ENCODE assay signal across 9 cellular contexts in the genomic region with DNA sequence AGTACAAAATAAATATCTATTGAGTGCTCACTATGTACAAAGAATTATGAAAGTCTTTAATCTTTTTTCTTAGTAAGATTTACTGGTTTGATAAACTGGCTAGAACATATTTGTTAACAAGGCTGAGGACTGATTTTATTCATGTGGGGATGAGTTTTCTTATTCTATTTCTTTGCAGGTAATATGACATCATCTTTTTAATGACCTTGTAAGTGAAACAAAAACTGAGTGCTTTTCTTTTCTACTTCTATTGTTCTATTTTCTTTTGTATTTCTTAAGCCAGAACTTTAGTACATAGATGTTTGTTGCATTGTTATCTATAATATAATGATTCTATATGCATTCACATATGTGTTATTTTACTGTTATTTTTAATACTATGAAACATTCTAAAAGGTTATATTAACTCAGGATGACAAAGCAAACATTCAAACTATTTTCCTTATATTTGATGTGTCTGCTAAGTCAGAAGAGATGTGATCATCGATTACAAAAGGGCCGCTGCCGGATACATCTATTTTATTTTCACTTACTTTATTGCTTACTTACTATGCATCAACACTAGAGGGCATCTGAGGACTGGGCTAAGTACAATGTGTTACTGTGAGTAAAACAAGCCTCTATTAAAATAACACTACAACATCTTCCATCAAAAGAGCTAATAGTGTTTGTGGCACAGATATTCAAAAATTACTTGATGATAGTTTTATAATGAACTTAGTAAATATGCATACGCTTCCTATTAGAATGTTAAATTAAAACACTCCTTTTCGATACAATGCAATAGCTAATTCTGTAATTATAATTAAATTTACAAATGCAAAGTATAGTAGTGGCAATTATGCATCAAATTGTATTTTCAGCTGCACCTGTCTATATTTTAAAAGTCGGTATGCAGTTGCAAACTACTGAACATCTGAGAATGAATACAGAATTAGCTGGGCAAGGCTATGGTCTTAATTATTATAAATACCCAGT.
DNase-seq lines count a peak whose midpoint lies in the region; ATAC-seq and TF ChIP-seq lines count a peak whose summit lies in the region.
"Had no signal": no experiment of that assay in that cellular context is flagged by ENCODE, and none has a peak within 500 bp of the region (broad histone marks: within the 10 kb centered on the region; RNA-seq: fewer than 3 reads in every experiment).

No MANE protein-coding gene starts in this region.

- H3K4me3 Mint-ChIP-seq in naive B cell, result no peak overlapping the region

- TF ChIP-seq CTCF in RWPE2 (IDR thresholded peaks at IDR 0.05; ENCODE audit: poor library complexity, severe bottlenecking) (peak; percentile 85), epithelial cell of esophagus (IDR thresholded peaks at IDR 0.05; ENCODE audit: insufficient read depth, low read depth, low read length, missing control alignments) (peak; percentile 78)

- no peaks in the 10 kb centered on the region for H3K36me3 ChIP-seq in RWPE2 (ENCODE audit: low read depth)
- H3K36me3 ChIP-seq: BLaER1 had no signal

- no peaks in the 10 kb centered on the region for H3K36me3 Mint-ChIP-seq in naive B cell

- DNase-seq in NCI-H2081 (lab: John Stamatoyannopoulos, UW), result peak; percentile 57 to 60
- DNase-seq in NCI-H2081 treated with DMSO at 0.1 percent for 48 hours (lab: John Stamatoyannopoulos, UW), result no peak
- peak; percentile 55 for DNase-seq in LHCN-M2 (ENCODE audit: low read depth)
- DNase-seq in RWPE2 (ENCODE audit: low spot score), result no peak
- DNase-seq in epithelial cell of esophagus (ENCODE audit: low read depth), result peak; percentile 69
- DNase-seq in naive B cell, result peak; percentile 49
- no peak for DNase-seq in DMS79 (lab: John Stamatoyannopoulos, UW)

- H3K27me3 ChIP-seq in RWPE2 (ENCODE audit: insufficient read depth, poor library complexity, severe bottlenecking), result no peaks in the 10 kb centered on the region
- H3K27me3 ChIP-seq: BLaER1 had no signal

- H3K9me3 ChIP-seq in RWPE2 (ENCODE audit: severe bottlenecking), result no peaks in the 10 kb centered on the region
- H3K9me3 ChIP-seq: BLaER1 had no signal

- H3K4me1 Mint-ChIP-seq in naive B cell, result peaks cover 0 to 4% (median 0%) of the 10 kb centered on the region in 3 donors

- H3K27ac ChIP-seq in RWPE2 (ENCODE audit: poor library complexity, severe bottlenecking), result no peak overlapping the region
- H3K27ac ChIP-seq: BLaER1 had no signal

- ATAC-seq in GM21825 (IDR thresholded peaks at IDR 0.05; ENCODE audit: unreplicated experiment) (peak; percentile 78), RWPE2 (ENCODE audit: low read depth) (peak; percentile 66; the same call in 1 of the 3 replicates), naive B cell (ENCODE audit: low read depth in 2 of 2) (peak; percentile 40 to 71)

- peaks cover 3% of the 10 kb centered on the region for H3K4me1 ChIP-seq in RWPE2 (ENCODE audit: insufficient read depth, poor library complexity, severe bottlenecking)

- H3K9me3 Mint-ChIP-seq in naive B cell, result no peaks in the 10 kb centered on the region

- H3K27ac Mint-ChIP-seq in naive B cell, result no peak overlapping the region

- H3K4me3 ChIP-seq in RWPE2 (ENCODE audit: severe bottlenecking), result no peak overlapping the region
- H3K4me3 ChIP-seq in epithelial cell of esophagus (ENCODE audit: low read length), result no peak overlapping the region
- H3K4me3 ChIP-seq: BLaER1 had no signal

- peaks cover 4 to 11% (median 8%) of the 10 kb centered on the region in 3 donors for H3K27me3 Mint-ChIP-seq in naive B cell

Comparison
In these comparisons a context has a peak if more than half of its experiments do, and no peak if none do; other contexts are left out.
1. DNase-seq: peak in NCI-H2081 (2 of 2), LHCN-M2 (single experiment), epithelial cell of esophagus (single experiment) and naive B cell (single experiment); none in NCI-H2081 treated with DMSO at 0.1 percent for 48 hours (single experiment), RWPE2 (single experiment) and DMS79 (single experiment).
2. Peak in every context shown above with its lines, with median percentiles within 50 percentile points of each other: ATAC-seq.